ENCODE assay signal across 13 cellular contexts in genomic region chr3:48678566-48679380, GRCh38. TPM values are rescaled to one million over a fixed set of nuclear protein-coding genes. Genes with fewer than 3 reads are reported as not detected.
A peak's percentile ranks its signal among the peaks of the same experiment; 100 is the strongest.
DNase-seq lines count a peak whose midpoint lies in the region; ATAC-seq lines count a peak whose summit lies in the region.
"Had no signal": no experiment of that assay in that cellular context is flagged by ENCODE, and none has a peak within 500 bp of the region (broad histone marks: within the 10 kb centered on the region; RNA-seq: fewer than 3 reads in every experiment).

No MANE protein-coding gene starts in this region.

- peaks cover 26% of the 10 kb centered on the region for H3K79me1 ChIP-seq in mesenchymal stem cell (replicated peaks; ENCODE audit: low read length, poor library complexity, severe bottlenecking)

- H3K4me2 ChIP-seq in mesenchymal stem cell (ENCODE audit: low read length, poor library complexity, severe bottlenecking), result no peak overlapping the region
- H3K4me2 ChIP-seq: A549 had no signal

- peak overlapping the region; percentile 17 for H2BK15ac ChIP-seq in mesenchymal stem cell (ENCODE audit: low read depth, poor library complexity, severe bottlenecking)

- H3K18ac ChIP-seq in mesenchymal stem cell (ENCODE audit: low read depth in 1 of 2, low read length in 2 of 2), result no peak overlapping the region

- no peak overlapping the region for H4K8ac ChIP-seq in mesenchymal stem cell (ENCODE audit: low read length)

- DNase-seq in Right ventricle myocardium superior (peak; percentile 27), left cardiac atrium (no peak), mesenchymal stem cell (no peak)
- DNase-seq: DMS79, NCI-H187 treated with DMSO at 0.1 percent for 48 hours had no signal

- 98% methylated on average over 22 of the region's 24 CpGs for WGBS in mesenchymal stem cell

- peaks cover 70 to 79% of the 10 kb centered on the region in 2 experiments for H3K36me3 ChIP-seq in mesenchymal stem cell (ENCODE audit: control insufficient read depth in 1 of 2, insufficient read depth in 2 of 2, low read depth in 1 of 2, low read length in 2 of 2)

- H2BK5ac ChIP-seq in mesenchymal stem cell (ENCODE audit: low read depth, low read length, poor library complexity, severe bottlenecking), result no peak overlapping the region

- intact Hi-C loops in Right ventricle myocardium superior (cut with DNase I) (no loop called here), left cardiac atrium (cut with DNase I) (no loop called here)

- H3K27ac ChIP-seq in mesenchymal stem cell (ENCODE audit: low read length, poor library complexity, severe bottlenecking), result no peak overlapping the region
- H3K27ac ChIP-seq: A549 had no signal

- H3K4me3 ChIP-seq in mesenchymal stem cell (ENCODE audit: insufficient read depth in 1 of 2, low read depth in 1 of 2, low read length in 2 of 2), result no peak overlapping the region
- H3K4me3 ChIP-seq: A549 had no signal

- H3K23ac ChIP-seq in mesenchymal stem cell (ENCODE audit: low read length in 2 of 2), result no peak overlapping the region

- H2BK120ac ChIP-seq in mesenchymal stem cell (ENCODE audit: low read depth, low read length), result no peak overlapping the region

- no peaks in the 10 kb centered on the region for H3K27me3 ChIP-seq in mesenchymal stem cell (ENCODE audit: control insufficient read depth in 1 of 2, insufficient read depth in 1 of 2, low read length in 2 of 2)

- H2AFZ ChIP-seq in mesenchymal stem cell (ENCODE audit: low read depth, low read length), result no peak overlapping the region

- ATAC-seq in Right ventricle myocardium superior (ENCODE audit: poor library complexity) (no peak), left cardiac atrium (no peak), HG03139 (IDR thresholded peaks at IDR 0.05; ENCODE audit: unreplicated experiment) (no peak), GM19023 (IDR thresholded peaks at IDR 0.05; ENCODE audit: unreplicated experiment) (no peak), GM18861 (IDR thresholded peaks at IDR 0.05; ENCODE audit: unreplicated experiment) (no peak)
- ATAC-seq: A549 had no signal

- no peak overlapping the region for H3K9ac ChIP-seq in mesenchymal stem cell (ENCODE audit: low read length)

- no peaks in the 10 kb centered on the region for H3K9me3 ChIP-seq in mesenchymal stem cell (ENCODE audit: control insufficient read depth, low read length)
- H3K9me3 ChIP-seq: A549 had no signal

- no peak overlapping the region for H3K14ac ChIP-seq in mesenchymal stem cell (ENCODE audit: low read length in 2 of 2)

- H2AK5ac ChIP-seq in mesenchymal stem cell (ENCODE audit: low read length, severe bottlenecking), result no peak overlapping the region

- H3K4me1 ChIP-seq in mesenchymal stem cell (ENCODE audit: control insufficient read depth, insufficient read depth, low read depth, low read length), result peaks cover 22% of the 10 kb centered on the region

- H3K4ac ChIP-seq in mesenchymal stem cell (ENCODE audit: low read depth in 1 of 2, low read length in 2 of 2), result no peak overlapping the region

- H4K91ac ChIP-seq in mesenchymal stem cell (ENCODE audit: low read length), result no peak overlapping the region

- no peak overlapping the region for H2BK12ac ChIP-seq in mesenchymal stem cell (ENCODE audit: low read length in 2 of 2)

RNA-seq across cellular contexts. Expression of gene NCKIPSD, which starts 6.9 kb away (rescaled TPM):
- total RNA-seq in Right ventricle myocardium superior, result 13.3 TPM
- 10 to 100 TPM; 19.4 to 27.8 TPM for total RNA-seq in left cardiac atrium
- polyA plus RNA-seq in mesenchymal stem cell (2013, experiment 1 of 2), result 12.3 TPM
- 11.3 TPM for polyA plus RNA-seq in mesenchymal stem cell (2013, experiment 2 of 2)

RNA-seq across cellular contexts. Expression of gene CELSR3, which starts 16.1 kb away (rescaled TPM):
- 0.16 TPM for total RNA-seq in Right ventricle myocardium superior
- under 1 TPM; 0.24 to 0.39 TPM for total RNA-seq in left cardiac atrium
- polyA plus RNA-seq in mesenchymal stem cell (2013, experiment 1 of 2), result 2.1 TPM
- polyA plus RNA-seq in mesenchymal stem cell (2013, experiment 2 of 2), result 2.0 TPM

RNA-seq across cellular contexts. Expression of gene IP6K2, which starts 38.2 kb away (rescaled TPM):
- 22.7 TPM for total RNA-seq in Right ventricle myocardium superior
- total RNA-seq in left cardiac atrium, result 10 to 100 TPM; 24.0 to 38.4 TPM
- 75.8 TPM for polyA plus RNA-seq in mesenchymal stem cell (2013, experiment 1 of 2)
- polyA plus RNA-seq in mesenchymal stem cell (2013, experiment 2 of 2), result 75.0 TPM

RNA-seq across cellular contexts. Expression of gene SLC26A6, which starts 43.5 kb away (rescaled TPM):
- total RNA-seq in Right ventricle myocardium superior (10.8 TPM), left cardiac atrium (10 to 100 TPM; 11.2 to 14.6 TPM)
- polyA plus RNA-seq in mesenchymal stem cell (2013, experiment 1 of 2), result 42.5 TPM
- polyA plus RNA-seq in mesenchymal stem cell (2013, experiment 2 of 2), result 39.9 TPM

RNA-seq across cellular contexts. Expression of gene TMEM89, which starts 57.2 kb away (rescaled TPM):
- total RNA-seq in Right ventricle myocardium superior (not detected), left cardiac atrium (not detected)
- 0.23 TPM for polyA plus RNA-seq in mesenchymal stem cell (2013, experiment 1 of 2)
- 0.29 TPM for polyA plus RNA-seq in mesenchymal stem cell (2013, experiment 2 of 2)
- total RNA-seq: CD4-positive, CD25-positive, alpha-beta regulatory T cell; G401; LHCN-M2; NCI-H460 had no signal
- polyA plus RNA-seq: A549; CD4-positive, CD25-positive, alpha-beta regulatory T cell had no signal
